In genomic region chr5:171317225-171317624, GRCh38 we compare ENCODE assay signal across 26 cellular contexts. TPM values are rescaled to one million over a fixed set of nuclear protein-coding genes. Genes with fewer than 3 reads are reported as not detected.
"Had no signal": no experiment of that assay in that cellular context is flagged by ENCODE, and none has a peak within 500 bp of the region (broad histone marks: within the 10 kb centered on the region; RNA-seq: fewer than 3 reads in every experiment).

No MANE protein-coding gene starts in this region.

- H3K4me3 ChIP-seq: hepatocyte, prostate gland had no signal

- H3K79me2 ChIP-seq: hepatocyte had no signal

- H2AFZ ChIP-seq: hepatocyte had no signal

- H3K36me3 ChIP-seq: brain microvascular endothelial cell, esophagus squamous epithelium, prostate gland, sigmoid colon, spleen had no signal

- H3K27ac ChIP-seq: brain microvascular endothelial cell, esophagus squamous epithelium, hepatocyte, prostate gland, sigmoid colon, spleen had no signal

- H3K9me3 ChIP-seq: esophagus squamous epithelium, prostate gland, sigmoid colon, spleen had no signal

- H3K36me3 Mint-ChIP-seq: activated CD4-positive, alpha-beta memory T cell treated with anti-CD3 and anti-CD28 coated beads for 36 hours; mesothelial cell of epicardium; stimulated activated memory B cell treated with anti-CD40 and anti-IgM and Interleukin-4, amounts not matched to agents 10 μg/mL and 1 μg/mL and 100 μg/mL, for 72 hours had no signal

- DNase-seq: activated CD4-positive, alpha-beta memory T cell treated with anti-CD3 and anti-CD28 coated beads for 36 hours; activated CD4-positive, alpha-beta T cell treated with anti-CD3 and anti-CD28 coated beads for 36 hours; activated CD8-positive, alpha-beta memory T cell treated with anti-CD3 and anti-CD28 coated beads, Interleukin-2, amount 10 ng/mL, durations not matched to agents 7 days and 5 days; activated naive CD4-positive, alpha-beta T cell treated with Interleukin-2 at 50 U/mL for 16 hours; activated naive CD8-positive, alpha-beta T cell treated with anti-CD3 and anti-CD28 coated beads, Interleukin-2, amount 10 ng/mL, durations not matched to agents 7 days and 5 days; activated T-cell treated with anti-CD3 and anti-CD28 coated beads, Interleukin-2, amount 50 U/mL, for 1 hour; brain microvascular endothelial cell; effector CD8-positive, alpha-beta T cell; esophagus squamous epithelium; left colon; sigmoid colon; spleen; stimulated activated CD4-positive, alpha-beta T cell treated with anti-CD3 and anti-CD28 coated beads, Interleukin-4, amount 100 ng/mL, for 4 hours had no signal

- H3K4me3 Mint-ChIP-seq: activated CD4-positive, alpha-beta memory T cell treated with anti-CD3 and anti-CD28 coated beads for 36 hours; activated CD4-positive, alpha-beta T cell treated with anti-CD3 and anti-CD28 coated beads for 36 hours; activated CD8-positive, alpha-beta memory T cell treated with anti-CD3 and anti-CD28 coated beads, Interleukin-2, amount 10 ng/mL, durations not matched to agents 7 days and 5 days; activated naive CD8-positive, alpha-beta T cell treated with anti-CD3 and anti-CD28 coated beads, Interleukin-2, amount 10 ng/mL, durations not matched to agents 7 days and 5 days; activated T-helper 17 cell treated with anti-CD3 and anti-CD28 coated beads, Interleukin-2, amount 50 U/mL, for 72 hours; dendritic cell treated with granulocyte-macrophage colony-stimulating factor and Interleukin-4, amounts not matched to agents 40 ng/mL and 50 ng/mL, for 4 days; mesothelial cell of epicardium; stimulated activated memory B cell treated with anti-CD40 and anti-IgM and Interleukin-4, amounts not matched to agents 10 μg/mL and 1 μg/mL and 100 μg/mL, for 72 hours; T-helper 2 cell treated with Interferon-gamma antibody and Interleukin-4, amounts not matched to agents 5 μg/mL and 100 μg/mL, for 36 hours had no signal

- H3K27ac Mint-ChIP-seq: activated CD4-positive, alpha-beta memory T cell treated with anti-CD3 and anti-CD28 coated beads for 36 hours; activated CD4-positive, alpha-beta T cell treated with anti-CD3 and anti-CD28 coated beads for 36 hours; activated CD8-positive, alpha-beta memory T cell treated with anti-CD3 and anti-CD28 coated beads, Interleukin-2, amount 10 ng/mL, durations not matched to agents 7 days and 5 days; activated naive CD8-positive, alpha-beta T cell treated with anti-CD3 and anti-CD28 coated beads, Interleukin-2, amount 10 ng/mL, durations not matched to agents 7 days and 5 days; activated T-helper 17 cell treated with anti-CD3 and anti-CD28 coated beads, Interleukin-2, amount 50 U/mL, for 72 hours; dendritic cell treated with granulocyte-macrophage colony-stimulating factor and Interleukin-4, amounts not matched to agents 40 ng/mL and 50 ng/mL, for 4 days; mesothelial cell of epicardium; stimulated activated memory B cell treated with anti-CD40 and anti-IgM and Interleukin-4, amounts not matched to agents 10 μg/mL and 1 μg/mL and 100 μg/mL, for 72 hours; T-helper 2 cell treated with Interferon-gamma antibody and Interleukin-4, amounts not matched to agents 5 μg/mL and 100 μg/mL, for 36 hours had no signal

- ATAC-seq: activated CD4-positive, alpha-beta T cell treated with anti-CD3 and anti-CD28 coated beads for 36 hours; activated CD8-positive, alpha-beta memory T cell treated with anti-CD3 and anti-CD28 coated beads, Interleukin-2, amount 10 ng/mL, durations not matched to agents 7 days and 5 days; activated T-helper 17 cell treated with anti-CD3 and anti-CD28 coated beads, Interleukin-2, amount 50 U/mL, for 72 hours; left colon; stimulated activated memory B cell treated with anti-CD40 and anti-IgM and Interleukin-4, amounts not matched to agents 10 μg/mL and 1 μg/mL and 100 μg/mL, for 72 hours had no signal

- H3K9me3 Mint-ChIP-seq: activated CD4-positive, alpha-beta memory T cell treated with anti-CD3 and anti-CD28 coated beads for 36 hours; activated naive CD8-positive, alpha-beta T cell treated with anti-CD3 and anti-CD28 coated beads, Interleukin-2, amount 10 ng/mL, durations not matched to agents 7 days and 5 days; activated T-helper 17 cell treated with anti-CD3 and anti-CD28 coated beads, Interleukin-2, amount 50 U/mL, for 72 hours; dendritic cell treated with granulocyte-macrophage colony-stimulating factor and Interleukin-4, amounts not matched to agents 40 ng/mL and 50 ng/mL, for 4 days; mesothelial cell of epicardium; T-helper 2 cell treated with Interferon-gamma antibody and Interleukin-4, amounts not matched to agents 5 μg/mL and 100 μg/mL, for 36 hours had no signal

- FAIRE-seq: TTC549 had no signal

RNA-seq across cellular contexts. Expression of gene TLX3, which starts 8.2 kb away (rescaled TPM):
- total RNA-seq: activated CD4-positive, alpha-beta memory T cell treated with anti-CD3 and anti-CD28 coated beads for 36 hours; activated CD4-positive, alpha-beta T cell treated with anti-CD3 and anti-CD28 coated beads for 36 hours; activated CD8-positive, alpha-beta memory T cell treated with anti-CD3 and anti-CD28 coated beads, Interleukin-2, amount 10 ng/mL, durations not matched to agents 7 days and 5 days; activated naive CD8-positive, alpha-beta T cell treated with anti-CD3 and anti-CD28 coated beads, Interleukin-2, amount 10 ng/mL, durations not matched to agents 7 days and 5 days; activated T-helper 17 cell treated with anti-CD3 and anti-CD28 coated beads, Interleukin-2, amount 50 U/mL, for 72 hours; chondrocyte; esophagus squamous epithelium; hepatocyte; left colon; lung microvascular endothelial cell; mesothelial cell of epicardium; omental fat pad; prostate gland; sigmoid colon; spleen; ureter had no signal
- polyA plus RNA-seq: neural cell, sigmoid colon, spleen had no signal
